ENCODE assay signal across 18 cellular contexts in the genomic region with DNA sequence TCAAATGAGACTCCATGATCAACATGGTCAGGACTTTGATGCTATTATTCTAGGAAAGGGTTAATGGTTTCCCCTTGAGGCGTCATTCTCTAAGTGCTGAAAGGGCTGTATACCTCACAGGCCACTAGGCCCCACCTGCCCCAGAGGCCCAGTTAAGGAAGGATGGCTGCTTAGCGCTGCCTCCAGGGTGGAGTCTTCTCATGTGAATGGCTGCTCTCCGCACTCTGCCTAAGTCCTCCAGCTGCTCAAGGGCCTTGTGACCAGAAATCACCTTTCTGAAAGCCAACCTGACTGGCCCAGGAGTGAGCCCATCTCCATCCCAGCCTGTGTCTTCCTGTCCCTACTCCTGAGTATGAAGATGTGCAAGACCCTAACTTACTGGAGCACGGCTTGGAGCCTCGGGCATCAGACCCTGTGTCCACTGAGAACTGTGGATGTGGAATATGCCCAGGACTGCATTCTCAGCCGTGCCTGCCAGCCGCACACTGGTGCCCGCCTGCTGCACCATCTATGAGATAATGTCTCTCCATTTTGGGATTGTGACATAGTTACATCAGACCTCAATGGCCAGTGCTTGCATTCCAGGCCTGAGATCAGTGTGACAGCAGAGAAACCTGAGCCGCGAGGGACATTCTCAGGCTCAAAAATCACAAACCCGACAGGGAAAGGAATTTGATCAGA. TPM values are rescaled to one million over a fixed set of nuclear protein-coding genes. Genes with fewer than 3 reads are reported as not detected.
A peak's percentile ranks its signal among the peaks of the same experiment; 100 is the strongest.
DNase-seq lines count a peak whose midpoint lies in the region; ATAC-seq and TF ChIP-seq lines count a peak whose summit lies in the region.
"Had no signal": no experiment of that assay in that cellular context is flagged by ENCODE, and none has a peak within 500 bp of the region (broad histone marks: within the 10 kb centered on the region; RNA-seq: fewer than 3 reads in every experiment).

No MANE protein-coding gene starts in this region.

- no peaks in the 10 kb centered on the region for H3K9me3 Mint-ChIP-seq in HFFc6
- H3K9me3 Mint-ChIP-seq: activated naive CD8-positive, alpha-beta T cell treated with anti-CD3 and anti-CD28 coated beads, Interleukin-2, amount 10 ng/mL, durations not matched to agents 7 days and 5 days; activated T-cell treated with anti-CD3 and anti-CD28 coated beads, Interleukin-2, amount 50 U/mL, for 4 hours had no signal

- peaks cover 9% of the 10 kb centered on the region; the same call in 1 of the 2 replicates for H3K4me1 Mint-ChIP-seq in HFFc6 (ENCODE audit: low read depth)
- H3K4me1 Mint-ChIP-seq: activated naive CD8-positive, alpha-beta T cell treated with anti-CD3 and anti-CD28 coated beads, Interleukin-2, amount 10 ng/mL, durations not matched to agents 7 days and 5 days had no signal

- 29 to 31% (median 31%) methylated on average over 11 of the region's 11 CpGs for WGBS in psoas muscle, 3 donors

- no peaks in the 10 kb centered on the region for H3K36me3 ChIP-seq in H7 (replicated peaks; ENCODE audit: control insufficient read depth, insufficient read depth, low read length)
- H3K36me3 ChIP-seq in psoas muscle (ENCODE audit: insufficient read depth in 1 of 2, low read depth in 1 of 2) = peaks cover 0 to 3% of the 10 kb centered on the region in 2 donors

- H3K36me3 Mint-ChIP-seq in HFFc6 (ENCODE audit: low read depth) = no peaks in the 10 kb centered on the region
- H3K36me3 Mint-ChIP-seq: activated naive CD8-positive, alpha-beta T cell treated with anti-CD3 and anti-CD28 coated beads, Interleukin-2, amount 10 ng/mL, durations not matched to agents 7 days and 5 days had no signal

- H3K9me3 ChIP-seq in psoas muscle = no peaks in the 10 kb centered on the region

- peak; percentile 28 for DNase-seq in H7
- peak; percentile 87 for DNase-seq in coronary artery (ENCODE audit: low spot score)
- DNase-seq in iPS-NIHi11 (ENCODE audit: low spot score) = peak; percentile 41
- peak; percentile 36 to 76 for DNase-seq in psoas muscle
- DNase-seq in NCI-H2227 treated with DMSO at 0.1 percent for 48 hours (lab: John Stamatoyannopoulos, UW) = no peak
- DNase-seq in DMS153 treated with DMSO at 0.1 percent for 48 hours (lab: John Stamatoyannopoulos, UW; ENCODE audit: unreplicated experiment) = no peak
- DNase-seq in DMS79 (lab: John Stamatoyannopoulos, UW) = no peak
- DNase-seq in HFFc6 = no peak
- DNase-seq: activated CD4-positive, alpha-beta T cell treated with anti-CD3 and anti-CD28 coated beads, Interleukin-2, amount 50 U/mL, for 48 hours; activated naive CD8-positive, alpha-beta T cell treated with anti-CD3 and anti-CD28 coated beads, Interleukin-2, amount 10 ng/mL, durations not matched to agents 7 days and 5 days; activated T-cell treated with anti-CD3 and anti-CD28 coated beads, Interleukin-2, amount 50 U/mL, for 4 hours; caudate nucleus; foreskin fibroblast; mammary epithelial cell; NCI-H2081; NCI-H69; stimulated activated CD4-positive, alpha-beta T cell treated with anti-CD3 and anti-CD28 coated beads, Interleukin-2, amount 100 ng/mL, for 48 hours had no signal

- intact Hi-C loops in psoas muscle (cut with DNase I) = loop anchor here in 1 of 2 donors (10.0 kb wide), 1 partner anchor 650 kb away; no protein-coding TSS in a partner anchor

- TF ChIP-seq CTCF in coronary artery (IDR thresholded peaks at IDR 0.05) (no peak), psoas muscle (IDR thresholded peaks at IDR 0.05) (no peak), HFFc6 (IDR thresholded peaks at IDR 0.05) (no peak)

- no peak overlapping the region for H3K27ac Mint-ChIP-seq in HFFc6
- H3K27ac Mint-ChIP-seq: activated naive CD8-positive, alpha-beta T cell treated with anti-CD3 and anti-CD28 coated beads, Interleukin-2, amount 10 ng/mL, durations not matched to agents 7 days and 5 days had no signal

- H3K27ac ChIP-seq in coronary artery (peak overlapping the region; percentile 90 to 91), psoas muscle (peak overlapping the region; percentile 91)

- H3K4me3 ChIP-seq in H7 (ENCODE audit: insufficient read depth, low read depth, low read length) (no peak overlapping the region), coronary artery (no peak overlapping the region), psoas muscle (peak overlapping the region; percentile 7)

- H3K27me3 ChIP-seq in H7 (ENCODE audit: control insufficient read depth, insufficient read depth, low read length) (no peaks in the 10 kb centered on the region), psoas muscle (ENCODE audit: insufficient read depth in 3 of 3, low read length in 2 of 3) (no peaks in the 10 kb centered on the region)

- no peak overlapping the region for H3K4me3 Mint-ChIP-seq in HFFc6
- H3K4me3 Mint-ChIP-seq: activated naive CD8-positive, alpha-beta T cell treated with anti-CD3 and anti-CD28 coated beads, Interleukin-2, amount 10 ng/mL, durations not matched to agents 7 days and 5 days; activated T-cell treated with anti-CD3 and anti-CD28 coated beads, Interleukin-2, amount 50 U/mL, for 4 hours had no signal

- H3K4me1 ChIP-seq in psoas muscle = peaks cover 52% of the 10 kb centered on the region

- H3K27me3 Mint-ChIP-seq in HFFc6 (ENCODE audit: insufficient read depth) = peaks cover 3% of the 10 kb centered on the region; the same call in 1 of the 2 replicates
- H3K27me3 Mint-ChIP-seq: activated naive CD8-positive, alpha-beta T cell treated with anti-CD3 and anti-CD28 coated beads, Interleukin-2, amount 10 ng/mL, durations not matched to agents 7 days and 5 days had no signal

- ATAC-seq in psoas muscle = peak; percentile 88 to 90 (median 88)
- ATAC-seq: activated T-cell treated with anti-CD3 and anti-CD28 coated beads, Interleukin-2, amount 50 U/mL, for 4 hours; HCT116 had no signal

RNA-seq across cellular contexts. Expression of a gene that starts 51.0 kb away (rescaled TPM):
- 22.7 and 23.9 TPM in 2 replicates for total RNA-seq in H7 (2014; rRNA removed; shearing (Covaris generic))
- 10 to 100 TPM; 32.6 to 48.3 (median 37.3) TPM for total RNA-seq in psoas muscle
- polyA plus RNA-seq in psoas muscle = 10 to 100 TPM; 21.4 to 66.2 (median 24.7) TPM
- total RNA-seq in HFFc6 (2021; fragmentation: NEBNext Ultra II Directional; extraction: Animal tissue kit (Norgen Biotek cat#: 25700)) = 10 to 100 TPM; 44.2 to 56.7 (median 50.2) TPM

Comparison
In these comparisons a context has a peak if more than half of its experiments do, and no peak if none do; other contexts are left out.
1. DNase-seq: peak in H7 (single experiment), coronary artery (single experiment), iPS-NIHi11 (single experiment) and psoas muscle (2 of 2); none in NCI-H2227 treated with DMSO at 0.1 percent for 48 hours (single experiment), DMS153 treated with DMSO at 0.1 percent for 48 hours (single experiment), DMS79 (single experiment) and HFFc6 (single experiment).